ENCODE assay signal across 8 cellular contexts in genomic region chr7:76047811-76048667, GRCh38. TPM values are rescaled to one million over a fixed set of nuclear protein-coding genes. Genes with fewer than 3 reads are reported as not detected.
DNase-seq lines count a peak whose midpoint lies in the region; ATAC-seq and TF ChIP-seq lines count a peak whose summit lies in the region.

Gene MDH2 (plus strand): TSS chr7:76048106. CDS start chr7:76048161, 55 bp downstream.
A gene with protein sequence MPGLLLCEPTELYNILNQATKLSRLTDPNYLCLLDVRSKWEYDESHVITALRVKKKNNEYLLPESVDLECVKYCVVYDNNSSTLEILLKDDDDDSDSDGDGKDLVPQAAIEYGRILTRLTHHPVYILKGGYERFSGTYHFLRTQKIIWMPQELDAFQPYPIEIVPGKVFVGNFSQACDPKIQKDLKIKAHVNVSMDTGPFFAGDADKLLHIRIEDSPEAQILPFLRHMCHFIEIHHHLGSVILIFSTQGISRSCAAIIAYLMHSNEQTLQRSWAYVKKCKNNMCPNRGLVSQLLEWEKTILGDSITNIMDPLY (minus strand): TSS chr7:76048000. CDS start chr7:76030523, 17,477 bp downstream.

- H3K9me3 ChIP-seq in DOHH2 (ENCODE audit: control insufficient read depth, insufficient read depth, low read length): no peaks in the 10 kb centered on the region
- no peaks in the 10 kb centered on the region for H3K9me3 ChIP-seq in KOPT-K1 (ENCODE audit: insufficient read depth, low read length, poor library complexity, severe bottlenecking)
- H3K9me3 ChIP-seq in esophagus squamous epithelium: no peaks in the 10 kb centered on the region

- H3K27ac ChIP-seq in DOHH2 (ENCODE audit: low read depth, low read length) (peak within 1 kb of the TSS; percentile 77), KOPT-K1 (ENCODE audit: low read depth, low read length, poor library complexity, severe bottlenecking) (peak within 1 kb of the TSS; percentile 86), esophagus squamous epithelium (peak within 1 kb of the TSS; percentile 93 to 97 (median 97))

- TF ChIP-seq CTCF in DOHH2 (IDR thresholded peaks at IDR 0.05; ENCODE audit: low read depth, low read length, poor library complexity, severe bottlenecking) (no peak), esophagus squamous epithelium (IDR thresholded peaks at IDR 0.05) (peak in 1 of 6 experiments; percentile 15)

- TF ChIP-seq POLR2A in esophagus squamous epithelium (IDR thresholded peaks at IDR 0.05): peak in 3 of 4 donors; percentile 58 to 88 (median 72)

- ATAC-seq in GM21825 (IDR thresholded peaks at IDR 0.05; ENCODE audit: unreplicated experiment): peak; percentile 93

- WGBS in esophagus squamous epithelium, 2 donors: 0 to 1% methylated on average over 10 to 37 of the region's 58 CpGs

- H3K36me3 ChIP-seq in DOHH2 (ENCODE audit: control insufficient read depth, low read length) (peaks cover 70% of the 10 kb centered on the region), KOPT-K1 (ENCODE audit: insufficient read depth, low read length) (peaks cover 33% of the 10 kb centered on the region), esophagus squamous epithelium (peaks cover 0 to 23% (median 0%) of the 10 kb centered on the region in 3 donors)

- H3K9me2 ChIP-seq in DOHH2 (replicated peaks; ENCODE audit: control insufficient read depth, low read length): no peaks in the 10 kb centered on the region

- intact Hi-C loops in esophagus squamous epithelium (cut with DNase I): no loop called here

- H3K27me3 ChIP-seq in DOHH2 (ENCODE audit: control insufficient read depth, low read length): no peaks in the 10 kb centered on the region
- H3K27me3 ChIP-seq in esophagus squamous epithelium: no peaks in the 10 kb centered on the region

- peaks cover 99% of the 10 kb centered on the region for H3K79me2 ChIP-seq in DOHH2 (ENCODE audit: control insufficient read depth, low read length)

- H3K4me3 ChIP-seq in DOHH2 (ENCODE audit: low read length) (peak within 1 kb of the TSS; percentile 86), esophagus squamous epithelium (peak within 1 kb of the TSS; percentile 94 to 100 (median 96))

- DNase-seq in RKO (ENCODE audit: low spot score): peak; percentile 97
- peak; percentile 72 for DNase-seq in activated T-helper 1 cell treated with Interleukin-2 at 50 U/mL for 16 hours (ENCODE audit: low read depth)
- peak; percentile 73 for DNase-seq in esophagus squamous epithelium (lab: John Stamatoyannopoulos, UW)
- DNase-seq in myocyte (ENCODE audit: low read depth): peak; percentile 99
- DNase-seq in stimulated activated CD8-positive, alpha-beta memory T cell treated with anti-CD3 and anti-CD28 coated beads, Interleukin-7, amount 100 ng/mL, for 4 hours (ENCODE audit: low read depth in 2 of 2): peak; percentile 79 to 85

- H3K4me1 ChIP-seq in DOHH2 (ENCODE audit: control insufficient read depth, low read length): peaks cover 36% of the 10 kb centered on the region
- H3K4me1 ChIP-seq in esophagus squamous epithelium: peaks cover 16 to 66% (median 30%) of the 10 kb centered on the region in 3 donors

- peaks cover 17% of the 10 kb centered on the region; the same call in 1 of the 2 replicates for H4K20me1 ChIP-seq in DOHH2 (ENCODE audit: control insufficient read depth, insufficient read depth, low read depth, low read length)

- no peaks in the 10 kb centered on the region for H3F3A ChIP-seq in DOHH2 (ENCODE audit: control insufficient read depth, insufficient read depth)

- H3K4me2 ChIP-seq in DOHH2 (ENCODE audit: low read length): peak within 1 kb of the TSS; percentile 80

RNA-seq across cellular contexts. Expression of gene MDH2, which starts in this region (rescaled TPM):
- total RNA-seq in esophagus squamous epithelium: 100 to 1,000 TPM in 3 of 4 donors, 10 to 100 TPM in 1; 92.5 to 160 (median 131) TPM
- 116 and 130 TPM in 2 replicates for total RNA-seq in myocyte
- polyA plus RNA-seq in myocyte (2012): 222 TPM

RNA-seq across cellular contexts. Expression of the second gene that starts in this region (rescaled TPM):
- 10 to 100 TPM; 19.3 to 45.7 (median 32.2) TPM for total RNA-seq in esophagus squamous epithelium
- total RNA-seq in myocyte: 49.8 and 51.7 TPM in 2 replicates
- 52.0 TPM for polyA plus RNA-seq in myocyte (2012)

Comparison
In these comparisons a context has a peak if more than half of its experiments do, and no peak if none do; other contexts are left out.
1. Peak in every context shown above with its lines: DNase-seq, ATAC-seq, H3K4me3 ChIP-seq and H3K27ac ChIP-seq.